ENCODE assay signal across 2 cellular contexts in genomic region chr6:144477396-144477795, GRCh38.
TF ChIP-seq lines count a peak whose summit lies in the region.

No MANE protein-coding gene starts in this region.

TF ChIP-seq in HepG2, 621 proteins besides CTCF, POLR2A, EP300 and RAD21:
- TF ChIP-seq MNT (IDR thresholded peaks at IDR 0.05) (peak; percentile 23; the same call in 1 of the 2 replicates), E2F2 (CRISPR knock-in tag; IDR thresholded peaks at IDR 0.05; ENCODE audit: borderline replicate concordance) (no peak), SAP130 (CRISPR knock-in tag; IDR thresholded peaks at IDR 0.05; ENCODE audit: low read depth) (no peak)

TF ChIP-seq in K562, 482 proteins besides CTCF, POLR2A, EP300 and RAD21:
- no peak for TF ChIP-seq ZC3H11A (IDR thresholded peaks at IDR 0.05; ENCODE audit: low read depth, low read length)
- no peak for TF ChIP-seq POLR2G (IDR thresholded peaks at IDR 0.05; ENCODE audit: low read depth, low read length)
- TF ChIP-seq PRMT5 (CRISPR knock-in tag; IDR thresholded peaks at IDR 0.05) = no peak
- TF ChIP-seq HMG20A (CRISPR knock-in tag; conservative IDR thresholded peaks at IDR 0.05) = no peak
- TF ChIP-seq GATAD2B (IDR thresholded peaks at IDR 0.05; ENCODE audit: borderline replicate concordance) = no peak
- TF ChIP-seq FUS (optimal IDR thresholded peaks at IDR 0.05; ENCODE audit: low read depth, low read length) = no peak
- no peak for TF ChIP-seq IRF1 (CRISPR knock-in tag; IDR thresholded peaks at IDR 0.05; ENCODE audit: borderline replicate concordance)
- no peak for TF ChIP-seq MCM3 (IDR thresholded peaks at IDR 0.05)
- no peak for TF ChIP-seq GTF2B (IDR thresholded peaks at IDR 0.05; ENCODE audit: extremely low read depth, insufficient read length)
- TF ChIP-seq PTBP1 (IDR thresholded peaks at IDR 0.05; ENCODE audit: low read depth, low read length) = no peak
- TF ChIP-seq ZNF280B (CRISPR knock-in tag; IDR thresholded peaks at IDR 0.05) = no peak
- no peak for TF ChIP-seq NCOA1 (IDR thresholded peaks at IDR 0.05; ENCODE audit: low read depth)
- no peak for TF ChIP-seq RBM34 (IDR thresholded peaks at IDR 0.05; ENCODE audit: borderline replicate concordance, insufficient read depth, low read length)
- no peak for TF ChIP-seq SETDB1 (IDR thresholded peaks at IDR 0.05; ENCODE audit: low read length)
- TF ChIP-seq E2F3 (CRISPR knock-in tag; IDR thresholded peaks at IDR 0.05) = no peak
- TF ChIP-seq CEBPG (CRISPR knock-in tag; IDR thresholded peaks at IDR 0.05) = no peak
- no peak for TF ChIP-seq CEBPG (tag; conservative IDR thresholded peaks at IDR 0.05 in 1 of 2, IDR thresholded peaks at IDR 0.05 in 1 of 2)
- TF ChIP-seq ZNF778 (CRISPR knock-in tag; IDR thresholded peaks at IDR 0.05) = no peak
- no peak for TF ChIP-seq FOSL1 (tag; conservative IDR thresholded peaks at IDR 0.05)
- TF ChIP-seq E2F1 (CRISPR knock-in tag; IDR thresholded peaks at IDR 0.05) = no peak
- no peak for TF ChIP-seq ZBTB33 (CRISPR knock-in tag; IDR thresholded peaks at IDR 0.05)
TF ChIP-seq in K562: peak in this region for 0.
